1 cellular context compared by ENCODE assay signal in the genomic region with DNA sequence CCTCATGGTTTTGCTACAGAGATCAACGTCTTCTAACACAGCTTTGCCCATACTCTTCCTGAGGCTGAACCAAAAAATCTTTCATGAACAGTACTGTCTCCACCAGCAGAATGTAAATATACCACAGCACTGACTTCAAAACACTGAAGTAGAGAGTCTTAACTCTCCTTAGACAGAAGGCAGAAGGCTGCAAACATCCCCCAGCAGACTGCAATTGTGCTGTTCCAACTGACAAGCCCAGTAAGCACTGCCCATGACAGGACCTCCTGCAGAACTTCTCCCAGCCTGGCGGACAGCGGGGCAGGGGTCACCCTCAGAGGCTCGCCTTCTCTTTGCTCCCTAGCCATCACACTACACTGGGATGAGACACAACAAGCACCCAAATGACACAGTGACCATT.
TF ChIP-seq lines count a peak whose summit lies in the region.

No MANE protein-coding gene starts in this region.

TF ChIP-seq in endothelial cell of umbilical vein, 7 proteins besides CTCF, POLR2A, EP300 and RAD21:
- TF ChIP-seq FOS (IDR thresholded peaks at IDR 0.05; ENCODE audit: borderline replicate concordance, insufficient read depth, low read length) (no peak), MYC (IDR thresholded peaks at IDR 0.05; ENCODE audit: low read depth, low read length) (no peak), POLR2AphosphoS5 (IDR thresholded peaks at IDR 0.05; ENCODE audit: insufficient read depth, low read depth, low read length) (no peak), MAX (IDR thresholded peaks at IDR 0.05; ENCODE audit: insufficient read depth, insufficient read length) (no peak), GATA2 (IDR thresholded peaks at IDR 0.05; ENCODE audit: insufficient read depth, insufficient read length, low read depth, low read length) (no peak), EZH2 (IDR thresholded peaks at IDR 0.05; ENCODE audit: borderline replicate concordance, low read depth, low read length, severe bottlenecking) (no peak), JUN (IDR thresholded peaks at IDR 0.05; ENCODE audit: borderline replicate concordance, insufficient read depth, insufficient read length, low read depth) (no peak)
